1 cellular context compared by ENCODE assay signal in genomic region chr17:6648181-6648580, GRCh38.
TF ChIP-seq lines count a peak whose summit lies in the region.

No MANE protein-coding gene starts in this region.

TF ChIP-seq in endothelial cell of umbilical vein, 7 proteins besides CTCF, POLR2A, EP300 and RAD21 (continued from another document):
- TF ChIP-seq EZH2 (IDR thresholded peaks at IDR 0.05; ENCODE audit: borderline replicate concordance, low read depth, low read length, severe bottlenecking) = no peak
